In genomic region chr9:5427005-5427404, GRCh38 we compare ENCODE assay signal across 1 cellular context.
TF ChIP-seq lines count a peak whose summit lies in the region.

No MANE protein-coding gene starts in this region.

TF ChIP-seq in endothelial cell of umbilical vein, 7 proteins besides CTCF, POLR2A, EP300 and RAD21:
- TF ChIP-seq GATA2 (IDR thresholded peaks at IDR 0.05; ENCODE audit: insufficient read depth, insufficient read length, low read depth, low read length): peak; percentile 14
- TF ChIP-seq POLR2AphosphoS5 (IDR thresholded peaks at IDR 0.05; ENCODE audit: insufficient read depth, low read depth, low read length): no peak
- TF ChIP-seq FOS (IDR thresholded peaks at IDR 0.05; ENCODE audit: borderline replicate concordance, insufficient read depth, low read length): no peak
- no peak for TF ChIP-seq MYC (IDR thresholded peaks at IDR 0.05; ENCODE audit: low read depth, low read length)
TF ChIP-seq in endothelial cell of umbilical vein: peak in this region for 1.
